ENCODE assay signal across 15 cellular contexts in genomic region chr4:143384381-143384994, GRCh38. TPM values are rescaled to one million over a fixed set of nuclear protein-coding genes. Genes with fewer than 3 reads are reported as not detected.
DNase-seq lines count a peak whose midpoint lies in the region; ATAC-seq and TF ChIP-seq lines count a peak whose summit lies in the region.
"Had no signal": no experiment of that assay in that cellular context is flagged by ENCODE, and none has a peak within 500 bp of the region (broad histone marks: within the 10 kb centered on the region; RNA-seq: fewer than 3 reads in every experiment).

No MANE protein-coding gene starts in this region.

- H3K4me1 ChIP-seq in left ventricle myocardium inferior, result peaks cover 97% of the 10 kb centered on the region
- peaks cover 27% of the 10 kb centered on the region for H3K4me1 ChIP-seq in stomach smooth muscle (ENCODE audit: control insufficient read depth, insufficient read depth, low read length)

- no peaks in the 10 kb centered on the region for H3K27me3 ChIP-seq in left ventricle myocardium inferior (ENCODE audit: low read depth)
- no peaks in the 10 kb centered on the region for H3K27me3 ChIP-seq in stomach smooth muscle (ENCODE audit: control insufficient read depth in 1 of 2, insufficient read depth in 2 of 2, low read length in 2 of 2)
- H3K27me3 ChIP-seq in WERI-Rb-1 (ENCODE audit: insufficient read depth, low read depth, severe bottlenecking), result no peaks in the 10 kb centered on the region

- peak overlapping the region; percentile 88 for H3K27ac ChIP-seq in left ventricle myocardium inferior (replicated peaks)
- peak overlapping the region; percentile 38 for H3K27ac ChIP-seq in stomach smooth muscle (ENCODE audit: low read length)
- H3K27ac ChIP-seq in WERI-Rb-1, result no peak overlapping the region

- H3K9me3 Mint-ChIP-seq in brain, result no peaks in the 10 kb centered on the region
- no peaks in the 10 kb centered on the region for H3K9me3 Mint-ChIP-seq in activated T-helper 2 cell treated with anti-CD3 and anti-CD28 coated beads, Interferon-gamma antibody, Interleukin-2, Interleukin-4, amounts not matched to agents 10 μg/mL and 5 μg/mL and 100 μg/mL, durations not matched to agents 14 hours and 24 hours and 36 hours
- H3K9me3 Mint-ChIP-seq: activated naive CD4-positive, alpha-beta T cell treated with anti-CD3 and anti-CD28 coated beads for 36 hours; T-helper 1 cell treated with Interleukin-12 subunit alpha and Interleukin-12 subunit beta and Interleukin-4 antibody, amounts not matched to agents 30 μg/mL and 1 μg/mL, for 36 hours had no signal

- DNase-seq in GM04503 (ENCODE audit: low read depth), result peak; percentile 65
- DNase-seq in left ventricle myocardium inferior, result no peak
- no peak for DNase-seq in WERI-Rb-1
- DNase-seq in COLO668 (lab: John Stamatoyannopoulos, UW; ENCODE audit: unreplicated experiment), result no peak
- no peak for DNase-seq in activated T-helper 2 cell treated with anti-CD3 and anti-CD28 coated beads, Interferon-gamma antibody, Interleukin-2, Interleukin-4, amounts not matched to agents 10 μg/mL and 5 μg/mL and 100 μg/mL, durations not matched to agents 14 hours and 24 hours and 36 hours (ENCODE audit: low spot score)
- DNase-seq: activated CD4-positive, alpha-beta T cell treated with anti-CD3 and anti-CD28 coated beads, Interleukin-2, amount 50 U/mL, for 48 hours; activated naive CD4-positive, alpha-beta T cell treated with anti-CD3 and anti-CD28 coated beads for 36 hours; CD4-positive, alpha-beta memory T cell; effector CD8-positive, alpha-beta T cell; NCI-H146 had no signal

- no peak overlapping the region for H3K9ac ChIP-seq in stomach smooth muscle (ENCODE audit: low read length in 2 of 2)

- H3K36me3 Mint-ChIP-seq in brain, result peaks cover 5% of the 10 kb centered on the region
- H3K36me3 Mint-ChIP-seq in activated T-helper 2 cell treated with anti-CD3 and anti-CD28 coated beads, Interferon-gamma antibody, Interleukin-2, Interleukin-4, amounts not matched to agents 10 μg/mL and 5 μg/mL and 100 μg/mL, durations not matched to agents 14 hours and 24 hours and 36 hours (ENCODE audit: low read depth), result no peaks in the 10 kb centered on the region
- H3K36me3 Mint-ChIP-seq: CD4-positive, alpha-beta memory T cell had no signal

- no peak overlapping the region for H3K4me3 ChIP-seq in left ventricle myocardium inferior
- H3K4me3 ChIP-seq in stomach smooth muscle (ENCODE audit: low read length in 2 of 2), result peak overlapping the region in 1 of 2 donors; percentile 17
- no peak overlapping the region for H3K4me3 ChIP-seq in WERI-Rb-1 (ENCODE audit: low read depth, low read length)
- H3K4me3 ChIP-seq: smooth muscle cell had no signal

- H3K9me3 ChIP-seq in left ventricle myocardium inferior (replicated peaks) (no peaks in the 10 kb centered on the region), stomach smooth muscle (ENCODE audit: control insufficient read depth in 2 of 2, low read length in 2 of 2) (no peaks in the 10 kb centered on the region), WERI-Rb-1 (ENCODE audit: severe bottlenecking) (no peaks in the 10 kb centered on the region)

- H3K27me3 Mint-ChIP-seq in brain, result no peaks in the 10 kb centered on the region
- no peaks in the 10 kb centered on the region for H3K27me3 Mint-ChIP-seq in activated T-helper 2 cell treated with anti-CD3 and anti-CD28 coated beads, Interferon-gamma antibody, Interleukin-2, Interleukin-4, amounts not matched to agents 10 μg/mL and 5 μg/mL and 100 μg/mL, durations not matched to agents 14 hours and 24 hours and 36 hours (ENCODE audit: low read depth)

- intact Hi-C loops in left ventricle myocardium inferior (cut with micrococcal nuclease), result no loop called here
- intact Hi-C loops in activated T-helper 2 cell treated with anti-CD3 and anti-CD28 coated beads, Interferon-gamma antibody, Interleukin-2, Interleukin-4, amounts not matched to agents 10 μg/mL and 5 μg/mL and 100 μg/mL, durations not matched to agents 14 hours and 24 hours and 36 hours (cut with micrococcal nuclease), result no loop called here

- ATAC-seq in HG02870 (IDR thresholded peaks at IDR 0.05; ENCODE audit: unreplicated experiment), result no peak

- peak overlapping the region in 1 of 5 experiments; percentile 4 for H3K4me3 Mint-ChIP-seq in brain
- H3K4me3 Mint-ChIP-seq in activated T-helper 2 cell treated with anti-CD3 and anti-CD28 coated beads, Interferon-gamma antibody, Interleukin-2, Interleukin-4, amounts not matched to agents 10 μg/mL and 5 μg/mL and 100 μg/mL, durations not matched to agents 14 hours and 24 hours and 36 hours (ENCODE audit: low read depth), result no peak overlapping the region
- H3K4me3 Mint-ChIP-seq: activated naive CD4-positive, alpha-beta T cell treated with anti-CD3 and anti-CD28 coated beads for 36 hours; CD4-positive, alpha-beta memory T cell; T-helper 1 cell treated with Interleukin-12 subunit alpha and Interleukin-12 subunit beta and Interleukin-4 antibody, amounts not matched to agents 30 μg/mL and 1 μg/mL, for 36 hours had no signal

- no peak for TF ChIP-seq CTCF in brain (conservative IDR thresholded peaks at IDR 0.05)
- no peak for TF ChIP-seq CTCF in left ventricle myocardium inferior (IDR thresholded peaks at IDR 0.05; ENCODE audit: borderline replicate concordance)
- TF ChIP-seq CTCF in WERI-Rb-1 (IDR thresholded peaks at IDR 0.05; ENCODE audit: low read depth, low read length), result no peak

- H3K4me1 Mint-ChIP-seq in brain, result peaks cover 56% of the 10 kb centered on the region
- H3K4me1 Mint-ChIP-seq in activated T-helper 2 cell treated with anti-CD3 and anti-CD28 coated beads, Interferon-gamma antibody, Interleukin-2, Interleukin-4, amounts not matched to agents 10 μg/mL and 5 μg/mL and 100 μg/mL, durations not matched to agents 14 hours and 24 hours and 36 hours (ENCODE audit: low read depth), result no peaks in the 10 kb centered on the region
- H3K4me1 Mint-ChIP-seq: CD4-positive, alpha-beta memory T cell had no signal

- H3K36me3 ChIP-seq in left ventricle myocardium inferior (no peaks in the 10 kb centered on the region), stomach smooth muscle (ENCODE audit: control insufficient read depth in 2 of 2, insufficient read depth in 2 of 2, low read length in 2 of 2) (no peaks in the 10 kb centered on the region), WERI-Rb-1 (no peaks in the 10 kb centered on the region)

- peak overlapping the region in 3 of 5 experiments; percentile 16 to 84 (median 34) for H3K27ac Mint-ChIP-seq in brain
- no peak overlapping the region for H3K27ac Mint-ChIP-seq in activated T-helper 2 cell treated with anti-CD3 and anti-CD28 coated beads, Interferon-gamma antibody, Interleukin-2, Interleukin-4, amounts not matched to agents 10 μg/mL and 5 μg/mL and 100 μg/mL, durations not matched to agents 14 hours and 24 hours and 36 hours
- H3K27ac Mint-ChIP-seq: activated naive CD4-positive, alpha-beta T cell treated with anti-CD3 and anti-CD28 coated beads for 36 hours; CD4-positive, alpha-beta memory T cell; T-helper 1 cell treated with Interleukin-12 subunit alpha and Interleukin-12 subunit beta and Interleukin-4 antibody, amounts not matched to agents 30 μg/mL and 1 μg/mL, for 36 hours had no signal

RNA-seq across cellular contexts. Expression of gene GAB1, which starts 47.8 kb away (rescaled TPM):
- 13.0 TPM for polyA plus RNA-seq in brain (ENCODE audit: insufficient read depth, low read depth, low replicate concordance)
- 87.1 TPM for total RNA-seq in left ventricle myocardium inferior
- total RNA-seq in activated T-helper 2 cell treated with anti-CD3 and anti-CD28 coated beads, Interferon-gamma antibody, Interleukin-2, Interleukin-4, amounts not matched to agents 10 μg/mL and 5 μg/mL and 100 μg/mL, durations not matched to agents 14 hours and 24 hours and 36 hours, result 0.78 and 0.96 TPM in 2 replicates
- polyA plus RNA-seq: CD4-positive, alpha-beta memory T cell had no signal

Comparison
In these comparisons a context has a peak if more than half of its experiments do, and no peak if none do; other contexts are left out.
1. RNA of gene GAB1, which starts 47.8 kb away (total RNA-seq): 87.1 TPM in left ventricle myocardium inferior (single experiment); 0.78 to 0.96 TPM in activated T-helper 2 cell treated with anti-CD3 and anti-CD28 coated beads, Interferon-gamma antibody, Interleukin-2, Interleukin-4, amounts not matched to agents 10 μg/mL and 5 μg/mL and 100 μg/mL, durations not matched to agents 14 hours and 24 hours and 36 hours; every median in the first group is over 10 times any median in the second.